1 cellular context compared by ENCODE assay signal in genomic region chr2:204479557-204479956, GRCh38.
TF ChIP-seq lines count a peak whose summit lies in the region.

No MANE protein-coding gene starts in this region.

TF ChIP-seq in K562, 482 proteins besides CTCF, POLR2A, EP300 and RAD21 (continued from another document):
- TF ChIP-seq FUS (optimal IDR thresholded peaks at IDR 0.05; ENCODE audit: low read depth, low read length): no peak
